ENCODE assay signal across 8 cellular contexts in genomic region chr12:98397323-98398105, GRCh38.
A peak's percentile ranks its signal among the peaks of the same experiment; 100 is the strongest.
DNase-seq lines count a peak whose midpoint lies in the region; ATAC-seq, FAIRE-seq and TF ChIP-seq lines count a peak whose summit lies in the region.

No MANE protein-coding gene starts in this region.

- peak; percentile 83 for ATAC-seq in HG02678 (IDR thresholded peaks at IDR 0.05; ENCODE audit: unreplicated experiment)
- ATAC-seq in psoas muscle: peak; percentile 90 to 99 (median 94)

- no peak overlapping the region for H3K27ac ChIP-seq in left ventricle myocardium inferior (replicated peaks)
- H3K27ac ChIP-seq in psoas muscle: no peak overlapping the region

- intact Hi-C loops in left ventricle myocardium inferior (cut with micrococcal nuclease): no loop called here
- intact Hi-C loops in psoas muscle (cut with DNase I): loop anchor here (5.0 kb wide), 1 partner anchor 1820 kb away; no protein-coding TSS in a partner anchor

- no peak for FAIRE-seq in urothelium cell line (lab: Jason Lieb, UNC)

- H3K36me3 ChIP-seq in adipocyte (ENCODE audit: control insufficient read depth, insufficient read depth, low read length, severe bottlenecking) (no peaks in the 10 kb centered on the region), left ventricle myocardium inferior (no peaks in the 10 kb centered on the region), psoas muscle (ENCODE audit: insufficient read depth in 1 of 2, low read depth in 1 of 2) (no peaks in the 10 kb centered on the region)

- peak overlapping the region; percentile 63 for H3K9ac ChIP-seq in adipocyte (ENCODE audit: low read length)

- H3K4me3 ChIP-seq in adipocyte (ENCODE audit: low read length) (peak overlapping the region; percentile 70), left ventricle myocardium inferior (peak overlapping the region; percentile 55), psoas muscle (peak overlapping the region; percentile 51)

- H3K4me1 ChIP-seq in adipocyte (ENCODE audit: control insufficient read depth, insufficient read depth, low read length) (no peaks in the 10 kb centered on the region), left ventricle myocardium inferior (peaks cover 4% of the 10 kb centered on the region), psoas muscle (no peaks in the 10 kb centered on the region)

- peaks cover 4% of the 10 kb centered on the region for H3K27me3 ChIP-seq in adipocyte (replicated peaks; ENCODE audit: control insufficient read depth, insufficient read depth, low read length)
- H3K27me3 ChIP-seq in left ventricle myocardium inferior (ENCODE audit: low read depth): no peaks in the 10 kb centered on the region
- no peaks in the 10 kb centered on the region for H3K27me3 ChIP-seq in psoas muscle (ENCODE audit: insufficient read depth in 3 of 3, low read length in 2 of 3)

- 19 to 21% (median 20%) methylated on average over 33 of the region's 33 CpGs for WGBS in psoas muscle, 3 donors

- TF ChIP-seq CTCF in GM12873 (IDR thresholded peaks at IDR 0.05; ENCODE audit: insufficient read depth, low read depth, low read length, missing control alignments): peak; percentile 86
- TF ChIP-seq CTCF in left ventricle myocardium inferior (IDR thresholded peaks at IDR 0.05; ENCODE audit: borderline replicate concordance): peak; percentile 95
- peak; percentile 94 for TF ChIP-seq CTCF in psoas muscle (IDR thresholded peaks at IDR 0.05)

- DNase-seq in NCI-H1092 (lab: John Stamatoyannopoulos, UW) (peak; percentile 66), T follicular helper cell (ENCODE audit: low read depth) (peak; percentile 70), adipocyte (ENCODE audit: low read depth) (peak; percentile 92), left ventricle myocardium inferior (peak; percentile 74), psoas muscle (peak; percentile 70 to 85), urothelium cell line (ENCODE audit: low spot score) (peak; percentile 65)

- no peaks in the 10 kb centered on the region for H3K9me3 ChIP-seq in adipocyte (ENCODE audit: control insufficient read depth, low read length)
- H3K9me3 ChIP-seq in left ventricle myocardium inferior (replicated peaks): no peaks in the 10 kb centered on the region
- H3K9me3 ChIP-seq in psoas muscle: no peaks in the 10 kb centered on the region
